8 cellular contexts compared by ENCODE assay signal in the genomic region with DNA sequence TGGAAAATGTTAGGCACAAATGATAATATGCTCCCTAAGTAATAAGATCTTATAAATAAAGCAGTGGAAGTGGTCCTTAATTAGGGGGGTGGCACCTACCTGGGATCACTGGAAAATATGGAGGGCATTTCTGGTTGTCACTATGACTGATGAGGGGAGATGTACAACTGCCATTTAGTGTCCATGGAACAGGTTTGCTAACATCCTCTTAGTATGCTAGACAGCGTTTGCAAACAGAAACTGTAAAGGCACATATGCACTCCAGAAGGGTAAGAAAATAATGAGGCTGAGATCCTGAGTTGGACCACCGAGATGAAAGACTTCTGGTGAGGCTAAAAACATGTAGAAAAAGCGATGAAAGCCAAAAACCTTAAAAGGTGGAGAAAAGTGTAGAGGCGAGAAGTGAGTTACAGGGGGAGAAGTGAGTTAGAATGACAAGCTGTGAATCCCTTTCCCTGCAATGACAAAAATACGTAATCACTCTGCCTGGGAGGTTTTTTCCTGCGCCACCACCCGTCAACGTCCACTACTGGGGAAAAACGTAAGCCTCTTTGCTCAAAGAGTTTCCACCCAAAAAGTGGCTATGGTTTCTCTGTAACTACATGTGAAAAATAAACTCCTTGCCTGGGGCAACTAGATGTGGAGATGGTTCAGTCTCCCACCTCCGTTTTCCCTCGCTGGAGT. TPM values are rescaled to one million over a fixed set of nuclear protein-coding genes. Genes with fewer than 3 reads are reported as not detected.
A peak's percentile ranks its signal among the peaks of the same experiment; 100 is the strongest.
DNase-seq lines count a peak whose midpoint lies in the region; ATAC-seq and TF ChIP-seq lines count a peak whose summit lies in the region.

No MANE protein-coding gene starts in this region.

- H2AFZ ChIP-seq in PC-9 = peak overlapping the region; percentile 84

- no peaks in the 10 kb centered on the region; the same call in 1 of the 2 replicates for H3K36me3 ChIP-seq in H7 (replicated peaks; ENCODE audit: control insufficient read depth, insufficient read depth, low read length)
- H3K36me3 ChIP-seq in PC-9 (ENCODE audit: low read depth) = peaks cover 18% of the 10 kb centered on the region

- no peaks in the 10 kb centered on the region for H3K9me3 ChIP-seq in PC-9 (ENCODE audit: insufficient read depth, low read depth)

- DNase-seq in ELR (ENCODE audit: low read depth) (peak; percentile 8), H7 (no peak), PC-9 (no peak), dorsolateral prefrontal cortex (no peak), middle frontal gyrus (ENCODE audit: extremely low spot score, low spot score) (peak; percentile 5), NCI-H1105 treated with DMSO at 0.1 percent for 48 hours (lab: John Stamatoyannopoulos, UW) (no peak)

- H3K27ac ChIP-seq in PC-9 (peak overlapping the region; percentile 83), dorsolateral prefrontal cortex (peak overlapping the region; percentile 32 to 96 (median 91))

- TF ChIP-seq CTCF in PC-9 (conservative IDR thresholded peaks at IDR 0.05) (no peak), dorsolateral prefrontal cortex (IDR thresholded peaks at IDR 0.05 in 54 of 56, conservative IDR thresholded peaks at IDR 0.05 in 2 of 56; ENCODE audit: low read depth in 1 of 56, partially characterized antibody in 56 of 56) (peak in 3 of 56 donors; percentile 8 to 14 (median 11))

- peak overlapping the region; percentile 83 for H3K4me2 ChIP-seq in PC-9

- H3K9me2 ChIP-seq in PC-9 (ENCODE audit: insufficient read depth) = no peaks in the 10 kb centered on the region

- CTCF ChIA-PET in PC-9 (lab: Charles Lee) = interaction anchor here (0.6 kb wide), 1 partner anchor 181 kb away, joined by 4 read pairs; no protein-coding TSS in a partner anchor

- POLR2A ChIA-PET in PC-9 (lab: Charles Lee; ENCODE audit: unreplicated experiment) = interaction anchor here (0.6 kb wide), 3 partner anchors 85 to 1911 kb away, joined by 3 to 5 read pairs (median 3); no protein-coding TSS in a partner anchor

- H3K4me1 ChIP-seq in PC-9 (replicated peaks; ENCODE audit: insufficient read depth) = peaks cover 31% of the 10 kb centered on the region

- H4K20me1 ChIP-seq in PC-9 (ENCODE audit: insufficient read depth) = peaks cover 5% of the 10 kb centered on the region; the same call in 1 of the 2 replicates

- H3K27me3 ChIP-seq in H7 (ENCODE audit: control insufficient read depth, insufficient read depth, low read length) (no peaks in the 10 kb centered on the region), PC-9 (ENCODE audit: insufficient read depth, low read depth) (no peaks in the 10 kb centered on the region), dorsolateral prefrontal cortex (no peaks in the 10 kb centered on the region)

- peaks cover 64% of the 10 kb centered on the region for H3K79me2 ChIP-seq in PC-9 (ENCODE audit: low read depth)

- TSS peak; percentile 66 for BruUV-seq in PC-9 (replicated peaks; lab: Mats Ljungman, UMichigan)

- H3K4me3 ChIP-seq in H7 (ENCODE audit: insufficient read depth, low read depth, low read length) (peak overlapping the region; percentile 85), PC-9 (peak overlapping the region; percentile 84), dorsolateral prefrontal cortex (peak overlapping the region; percentile 71 to 98 (median 89))

- ATAC-seq in HG03457 (IDR thresholded peaks at IDR 0.05; ENCODE audit: unreplicated experiment) = no peak
- no peak for ATAC-seq in HG03432 (IDR thresholded peaks at IDR 0.05; ENCODE audit: unreplicated experiment)

- intact Hi-C loops in PC-9 (cut with micrococcal nuclease; ENCODE audit: unreplicated experiment) (loop anchor here (1.0 to 10.0 kb wide), 3 partner anchors 15 to 180 kb away; no protein-coding TSS in a partner anchor), dorsolateral prefrontal cortex (cut with DNase I) (loop anchor here (2.0 to 10.0 kb wide), 6 partner anchors 57 to 180 kb away; partner anchors contain the start of genes CYP51A1 (in 1 of the 2) and LRRD1 (in 1 of the 2))

- peaks cover 5% of the 10 kb centered on the region; the same call in 1 of the 2 replicates for H3F3A ChIP-seq in PC-9 (ENCODE audit: insufficient read depth, low read depth)

RNA-seq across cellular contexts. Expression of gene KRIT1, which starts 0.8 kb away (rescaled TPM):
- total RNA-seq in H7 (2014; rRNA removed; shearing (Covaris generic)) = 18.3 and 19.8 TPM in 2 replicates
- total RNA-seq in PC-9 (2021) = 46.6 and 52.6 TPM in 2 replicates
- 10 to 100 TPM; 40.9 to 99.0 (median 70.3) TPM for total RNA-seq in dorsolateral prefrontal cortex

RNA-seq across cellular contexts. Expression of gene ANKIB1, which starts 0.8 kb away (rescaled TPM):
- 17.5 and 26.4 TPM in 2 replicates for total RNA-seq in H7 (2014; rRNA removed; shearing (Covaris generic))
- total RNA-seq in PC-9 (2021) = 78.2 and 116 TPM in 2 replicates
- total RNA-seq in dorsolateral prefrontal cortex = 100 to 1,000 TPM; 111 to 248 (median 163) TPM

Comparison
In these comparisons a context has a peak if more than half of its experiments do, and no peak if none do; other contexts are left out.
1. DNase-seq: peak in ELR (single experiment) and middle frontal gyrus (single experiment); none in H7 (single experiment), PC-9 (0 of 2), dorsolateral prefrontal cortex (0 of 10) and NCI-H1105 treated with DMSO at 0.1 percent for 48 hours (single experiment).
2. Peak in every context shown above with its lines, with median percentiles within 50 percentile points of each other: H3K4me3 ChIP-seq.